ENCODE assay signal across 26 cellular contexts in genomic region chr7:22271311-22271710, GRCh38.
"Had no signal": no experiment of that assay in that cellular context is flagged by ENCODE, and none has a peak within 500 bp of the region (broad histone marks: within the 10 kb centered on the region; RNA-seq: fewer than 3 reads in every experiment).

No MANE protein-coding gene starts in this region.

- H3K27ac ChIP-seq: neural progenitor cell, ovary, parathyroid adenoma, psoas muscle, right lobe of liver, sigmoid colon, stomach, thoracic aorta, thyroid gland, tibial nerve, upper lobe of left lung, vagina had no signal

- H3K4me3 ChIP-seq: neural progenitor cell, ovary, psoas muscle, right lobe of liver, sigmoid colon, stomach, thoracic aorta, thyroid gland, tibial nerve, upper lobe of left lung, vagina had no signal

- H3K36me3 ChIP-seq: neural progenitor cell, ovary, right lobe of liver, sigmoid colon, stomach, thoracic aorta, thyroid gland, tibial nerve, upper lobe of left lung, vagina had no signal

- H3K4me2 ChIP-seq: neural progenitor cell had no signal

- H3K9me3 ChIP-seq: ovary, psoas muscle, right lobe of liver, sigmoid colon, stomach, thoracic aorta, thyroid gland, tibial nerve, upper lobe of left lung, vagina had no signal

- H2AFZ ChIP-seq: neural progenitor cell, parathyroid adenoma had no signal

- H3K4me1 ChIP-seq: parathyroid adenoma, psoas muscle, sigmoid colon, stomach, thyroid gland, upper lobe of left lung, vagina had no signal

- H3K27me3 ChIP-seq: neural progenitor cell, ovary, right lobe of liver, sigmoid colon, stomach, thyroid gland, tibial nerve, upper lobe of left lung, vagina had no signal

- H3K9ac ChIP-seq: neural progenitor cell, parathyroid adenoma had no signal

- FAIRE-seq: small intestine, urothelium cell line had no signal

- DNase-seq: natural killer cell; occipital lobe; ovary; posterior cingulate gyrus; psoas muscle; right cardiac atrium; right lobe of liver; sigmoid colon; small intestine; stimulated activated CD4-positive, alpha-beta T cell treated with anti-CD3 and anti-CD28 coated beads, Interleukin-15, amount 100 ng/mL, for 24 hours; stimulated activated CD4-positive, alpha-beta T cell treated with anti-CD3 and anti-CD28 coated beads, Interleukin-2, amount 100 ng/mL, for 24 hours; stimulated activated CD4-positive, alpha-beta T cell treated with anti-CD3 and anti-CD28 coated beads, Interleukin-2, amount 100 ng/mL, for 48 hours; stimulated activated CD4-positive, alpha-beta T cell treated with anti-CD3 and anti-CD28 coated beads, Interleukin-4, amount 100 ng/mL, for 24 hours; stimulated activated naive B cell treated with anti-CD40 and anti-IgM and Interleukin-4, amounts not matched to agents 10 μg/mL and 1 μg/mL and 100 μg/mL, for 72 hours; stimulated activated naive CD4-positive, alpha-beta T cell treated with Interleukin-2 at 50 U/mL for 16 hours; stomach; thyroid gland; trophoblast cell had no signal

- H3K79me2 ChIP-seq: parathyroid adenoma had no signal

- ATAC-seq: natural killer cell; psoas muscle; right cardiac atrium; right lobe of liver; stimulated activated effector memory CD8-positive, alpha-beta T cell treated with anti-CD3 and anti-CD28 coated beads, Interleukin-12 subunit alpha, Interleukin-12 subunit beta, amount 100 ng/mL, for 72 hours; stimulated activated naive B cell treated with anti-CD40 and anti-IgM and Interleukin-4, amounts not matched to agents 10 μg/mL and 1 μg/mL and 100 μg/mL, for 72 hours had no signal
